Comparison of ENCODE assay signal across 29 cellular contexts in genomic region chr4:128703948-128704347, GRCh38.
"Had no signal": no experiment of that assay in that cellular context is flagged by ENCODE, and none has a peak within 500 bp of the region (broad histone marks: within the 10 kb centered on the region; RNA-seq: fewer than 3 reads in every experiment).

No MANE protein-coding gene starts in this region.

- H3K27me3 Mint-ChIP-seq: dendritic cell treated with granulocyte-macrophage colony-stimulating factor and Interleukin-4, amounts not matched to agents 40 ng/mL and 50 ng/mL, for 4 days had no signal

- H3K4me3 Mint-ChIP-seq: dendritic cell treated with granulocyte-macrophage colony-stimulating factor and Interleukin-4, amounts not matched to agents 40 ng/mL and 50 ng/mL, for 4 days; effector memory CD8-positive, alpha-beta T cell; endodermal cell had no signal

- FAIRE-seq: endometrium, endothelial cell of umbilical vein, frontal cortex had no signal

- H3K9me3 ChIP-seq: esophagus muscularis mucosa, esophagus squamous epithelium, gastrocnemius medialis, gastroesophageal sphincter, heart left ventricle, heart right ventricle had no signal

- H3K4me2 ChIP-seq: hepatocyte had no signal

- H3K79me2 ChIP-seq: hepatocyte had no signal

- H3K4me3 ChIP-seq: coronary artery, dorsolateral prefrontal cortex, esophagus muscularis mucosa, esophagus squamous epithelium, gastrocnemius medialis, gastroesophageal sphincter, heart left ventricle, heart right ventricle, hepatocyte had no signal

- DNase-seq: cortex of kidney; dermis blood vessel endothelial cell; dorsolateral prefrontal cortex; effector CD4-positive, alpha-beta T cell; effector CD8-positive, alpha-beta T cell; effector memory CD4-positive, alpha-beta T cell; effector memory CD8-positive, alpha-beta T cell; endodermal cell; erythroblast; esophagus squamous epithelium; foreskin fibroblast; foreskin keratinocyte; foreskin melanocyte; gastrocnemius medialis; glutamatergic neuron; head of caudate nucleus; heart left ventricle; heart right ventricle; hippocampal formation had no signal

- ATAC-seq: effector memory CD8-positive, alpha-beta T cell; esophagus mucosa; foreskin keratinocyte; gastrocnemius medialis; gastroesophageal sphincter; heart left ventricle; heart right ventricle had no signal

- H3K27ac Mint-ChIP-seq: dendritic cell treated with granulocyte-macrophage colony-stimulating factor and Interleukin-4, amounts not matched to agents 40 ng/mL and 50 ng/mL, for 4 days; effector memory CD8-positive, alpha-beta T cell; endodermal cell had no signal

- H3K27ac ChIP-seq: coronary artery, dorsolateral prefrontal cortex, epithelial cell of prostate, esophagus muscularis mucosa, esophagus squamous epithelium, foreskin keratinocyte, gastrocnemius medialis, gastroesophageal sphincter, heart left ventricle, heart right ventricle, hepatocyte had no signal

- H2AFZ ChIP-seq: hepatocyte had no signal

- H3K36me3 ChIP-seq: esophagus muscularis mucosa, esophagus squamous epithelium, gastrocnemius medialis, gastroesophageal sphincter, heart left ventricle, heart right ventricle had no signal

- H3K4me1 ChIP-seq: foreskin keratinocyte, gastrocnemius medialis, gastroesophageal sphincter, heart right ventricle had no signal

- H3K27me3 ChIP-seq: esophagus muscularis mucosa, esophagus squamous epithelium, foreskin keratinocyte, gastrocnemius medialis, gastroesophageal sphincter, heart left ventricle, heart right ventricle, hepatocyte had no signal

- H3K9me3 Mint-ChIP-seq: effector memory CD8-positive, alpha-beta T cell had no signal
